Comparison of ENCODE assay signal across 20 cellular contexts in the genomic region with DNA sequence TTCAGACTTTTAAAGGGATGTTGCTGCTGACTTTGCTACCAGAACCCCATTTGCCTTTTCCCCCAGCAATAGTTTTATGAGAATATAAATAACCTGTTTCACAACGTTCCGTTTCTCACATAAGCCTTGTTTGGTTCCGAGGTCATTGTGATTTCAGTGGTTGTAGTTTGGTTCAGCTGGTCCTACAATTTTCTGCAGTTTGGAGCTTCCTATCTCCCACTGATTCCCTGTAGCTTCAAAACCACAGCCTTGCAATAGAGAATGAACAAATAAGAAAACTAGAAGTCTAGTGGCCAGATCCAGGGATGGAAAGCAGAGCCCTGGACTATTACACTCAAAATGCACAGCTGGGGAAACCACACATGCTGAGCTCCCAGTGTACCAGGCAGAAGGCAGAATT. TPM values are rescaled to one million over a fixed set of nuclear protein-coding genes. Genes with fewer than 3 reads are reported as not detected.
DNase-seq lines count a peak whose midpoint lies in the region; ATAC-seq, FAIRE-seq and TF ChIP-seq lines count a peak whose summit lies in the region.
"Had no signal": no experiment of that assay in that cellular context is flagged by ENCODE, and none has a peak within 500 bp of the region (broad histone marks: within the 10 kb centered on the region; RNA-seq: fewer than 3 reads in every experiment).

No MANE protein-coding gene starts in this region.

- ATAC-seq in HepG2: no peak
- ATAC-seq in HG02678 (IDR thresholded peaks at IDR 0.05; ENCODE audit: unreplicated experiment): no peak
- ATAC-seq in GM18907 (IDR thresholded peaks at IDR 0.05; ENCODE audit: unreplicated experiment): no peak
- ATAC-seq: Right ventricle myocardium inferior had no signal

- in situ Hi-C loops in astrocyte of the spinal cord (cut with HindIII; ENCODE audit: low sequenced_read_pairs) (no loop called here), HepG2 (cut with HindIII; ENCODE audit: extremely low pct_ligation_motif_present, low pct_unique_long_range_greater_than_20kb) (loop anchor here (5.0 kb wide), 1 partner anchor 35 kb away; no protein-coding TSS in a partner anchor), transverse colon (cut with MboI; ENCODE audit: low pct_ligation_motif_present in 1 of 4, low pct_unique_long_range_greater_than_20kb in 1 of 4, low sequenced_read_pairs in 3 of 4) (no loop called here)

- H3K27me3 ChIP-seq in HepG2 (ENCODE audit: control insufficient read depth in 1 of 2, insufficient read depth in 2 of 2, low read length in 2 of 2): no peaks in the 10 kb centered on the region
- no peaks in the 10 kb centered on the region for H3K27me3 ChIP-seq in transverse colon
- H3K27me3 ChIP-seq: ascending aorta had no signal

- no TSS peak for BruUV-seq in HepG2 (replicated peaks; lab: Mats Ljungman, UMichigan)

- TF ChIP-seq CTCF in astrocyte of the spinal cord (IDR thresholded peaks at IDR 0.05; ENCODE audit: low read depth, low read length): no peak
- no peak for TF ChIP-seq CTCF in HepG2 (CRISPR knock-in tag; IDR thresholded peaks at IDR 0.05)
- no peak for TF ChIP-seq CTCF in transverse colon (IDR thresholded peaks at IDR 0.05)

- no peaks in the 10 kb centered on the region for H3K79me2 ChIP-seq in HepG2 (ENCODE audit: insufficient read depth, low read length)

- TF ChIP-seq EP300 in HepG2 (IDR thresholded peaks at IDR 0.05; ENCODE audit: low read depth in 2 of 2, low read length in 2 of 2): 0 out of 4 replicates have a peak, but pooled peaks of 1 of the 2 experiments have one; percentile 25
- no peak for TF ChIP-seq EP300 in HepG2 (CRISPR knock-in tag; IDR thresholded peaks at IDR 0.05; ENCODE audit: borderline replicate concordance)
- no peak for TF ChIP-seq EP300 in transverse colon (IDR thresholded peaks at IDR 0.05; ENCODE audit: low read depth)

- H3K27ac ChIP-seq in HepG2 (ENCODE audit: extremely low read length, insufficient read depth, low read length) (peak overlapping the region; percentile 43), transverse colon (peak overlapping the region; percentile 77 to 82 (median 80))
- H3K27ac ChIP-seq: ascending aorta had no signal

- H3K4me3 ChIP-seq in astrocyte of the spinal cord (ENCODE audit: low read depth, low read length): no peak overlapping the region
- no peak overlapping the region for H3K4me3 ChIP-seq in HepG2 (replicated peaks in 1 of 3; ENCODE audit: insufficient read depth in 1 of 3, low read depth in 2 of 3, low read length in 3 of 3)
- H3K4me3 ChIP-seq in transverse colon: no peak overlapping the region
- H3K4me3 ChIP-seq: ascending aorta had no signal

- peak; percentile 23 for DNase-seq in LHCN-M2 (ENCODE audit: low read depth)
- peak; percentile 80 for DNase-seq in astrocyte of the spinal cord (ENCODE audit: low read depth, low spot score)
- DNase-seq in HepG2 (ENCODE audit: low spot score): peak; percentile 55
- no peak for DNase-seq in transverse colon
- no peak for DNase-seq in erythroblast (lab: John Stamatoyannopoulos, UW)
- DNase-seq: activated CD4-positive, alpha-beta T cell treated with anti-CD3 and anti-CD28 coated beads for 1 hour; CD4-positive, alpha-beta T cell; DMS53; NCI-H146; NCI-H2171 treated with DMSO at 0.1 percent for 48 hours; NCI-H69; stimulated activated CD4-positive, alpha-beta T cell treated with anti-CD3 and anti-CD28 coated beads, Interleukin-15, amount 100 ng/mL, for 24 hours had no signal

- peak overlapping the region; percentile 25 for H3K4me2 ChIP-seq in HepG2 (ENCODE audit: low read depth, low read length)

- no peak overlapping the region for H2AFZ ChIP-seq in HepG2 (ENCODE audit: low read length)

- no peak for TF ChIP-seq RAD21 in HepG2 (CRISPR knock-in tag; IDR thresholded peaks at IDR 0.05)

- 1% methylated on average over 3 of the region's 3 CpGs for WGBS in HepG2 (ENCODE audit: low lambda C conversion rate)
- 33 to 46% methylated on average over 3 of the region's 3 CpGs for WGBS in transverse colon (ENCODE audit: low coverage in 1 of 2), 2 donors

- H3K9me3 ChIP-seq in HepG2 (ENCODE audit: low read length) (no peaks in the 10 kb centered on the region), transverse colon (no peaks in the 10 kb centered on the region)
- H3K9me3 ChIP-seq: ascending aorta had no signal

- POLR2A ChIA-PET in HepG2 (lab: Yijun Ruan, JAX): interaction anchor here (3.6 kb wide), 1 partner anchor 24 kb away, joined by 46 read pairs; the partner anchor contains the start of gene SH3BGRL2

- CTCF ChIA-PET in HepG2 (lab: Yijun Ruan, JAX; ENCODE audit: low intra/inter-chr PET ratio, low total read pairs): no interaction called here

- H4K20me1 ChIP-seq in HepG2 (ENCODE audit: insufficient read depth, low read length): no peaks in the 10 kb centered on the region

- peak overlapping the region; percentile 12; the same call in 1 of the 2 replicates for H3K9ac ChIP-seq in HepG2 (ENCODE audit: insufficient read depth, low read depth, low read length)

- H3K36me3 ChIP-seq in HepG2 (replicated peaks in 1 of 2; ENCODE audit: control insufficient read depth in 1 of 2, insufficient read depth in 2 of 2, low read length in 2 of 2) (no peaks in the 10 kb centered on the region), transverse colon (no peaks in the 10 kb centered on the region)
- H3K36me3 ChIP-seq: ascending aorta had no signal

- FAIRE-seq in HepG2 (lab: Jason Lieb, UNC): peak; percentile 32
- FAIRE-seq: GM12892, H54, islet of Langerhans, TTC549 had no signal

- H3K4me1 ChIP-seq in HepG2 (ENCODE audit: insufficient read depth, low read length): peaks cover 77% of the 10 kb centered on the region
- H3K4me1 ChIP-seq in transverse colon: peaks cover 4 to 43% (median 33%) of the 10 kb centered on the region in 4 donors
- H3K4me1 ChIP-seq: ascending aorta had no signal

- intact Hi-C loops in HepG2 (cut with micrococcal nuclease; ENCODE audit: unreplicated experiment) (loop anchor here (2.0 to 5.0 kb wide), 2 partner anchors 66 to 70 kb away; partner anchors contain the start of gene LCA5), transverse colon (cut with DNase I; ENCODE audit: low total_unique reads) (no loop called here)

- TF ChIP-seq POLR2A in HepG2 (IDR thresholded peaks at IDR 0.05; ENCODE audit: insufficient read depth in 1 of 2, low read depth in 2 of 2, low read length in 2 of 2) (no peak), transverse colon (IDR thresholded peaks at IDR 0.05) (no peak), erythroblast (IDR thresholded peaks at IDR 0.05; ENCODE audit: low read length) (no peak)

TF ChIP-seq in HepG2, 621 proteins besides CTCF, POLR2A, EP300 and RAD21 (continues in another document):
- TF ChIP-seq SIN3B (IDR thresholded peaks at IDR 0.05; ENCODE audit: low read length) (no peak), THAP11 (CRISPR knock-in tag; IDR thresholded peaks at IDR 0.05) (peak; percentile 35; the same call in 1 of the 2 replicates), CHCHD3 (CRISPR knock-in tag; IDR thresholded peaks at IDR 0.05) (no peak), PAXIP1 (CRISPR knock-in tag; conservative IDR thresholded peaks at IDR 0.05) (peak; percentile 54), MIER2 (CRISPR knock-in tag; IDR thresholded peaks at IDR 0.05) (no peak)

RNA-seq across cellular contexts. Expression of gene SH3BGRL2, which starts 24.1 kb away (rescaled TPM):
- total RNA-seq in LHCN-M2 (2014; rRNA removed): 1.5 and 1.7 TPM in 2 replicates
- 0.33 TPM for polyA plus RNA-seq in LHCN-M2 (2012)
- total RNA-seq in HepG2 (2016; rRNA removed; fragmentation: Illumina TruSeq; extraction: Trizol): 28.8 and 49.2 TPM in 2 replicates
- 2.4 and 2.6 TPM in 2 replicates for total RNA-seq in HepG2 (2016; cell fraction: cytosol; rRNA removed; fragmentation: Illumina TruSeq; extraction: Trizol; ENCODE audit: low read depth)
- total RNA-seq in HepG2 (2016; cell fraction: insoluble cytoplasmic fraction; rRNA removed; fragmentation: Illumina TruSeq; extraction: Trizol): 28.8 and 50.1 TPM in 2 replicates
- total RNA-seq in HepG2 (2016; cell fraction: membrane; rRNA removed; fragmentation: Illumina TruSeq; extraction: Trizol): 18.7 and 20.1 TPM in 2 replicates
- 21.9 and 24.0 TPM in 2 replicates for total RNA-seq in HepG2 (2016; cell fraction: nucleus; rRNA removed; fragmentation: Illumina TruSeq; extraction: Trizol)
- polyA plus RNA-seq in HepG2 (2011; rRNA removed): 9.1 and 10.9 TPM in 2 replicates
- 5.4 and 9.9 TPM in 2 replicates for polyA plus RNA-seq in HepG2 (2011; cell fraction: cytosol; rRNA removed)
- polyA plus RNA-seq in HepG2 (2011; cell fraction: nucleus; rRNA removed): 3.0 and 3.8 TPM in 2 replicates
- 14.3 and 18.3 TPM in 2 replicates for polyA plus RNA-seq in HepG2 (2012)
- 2.0 and 2.3 TPM in 2 replicates for polyA plus RNA-seq in HepG2 (2016; cell fraction: cytosol; fragmentation: Illumina TruSeq; extraction: Trizol; ENCODE audit: low read depth)
- polyA plus RNA-seq in HepG2 (2016; cell fraction: insoluble cytoplasmic fraction; fragmentation: Illumina TruSeq; extraction: Trizol; ENCODE audit: low read depth): 41.2 and 44.0 TPM in 2 replicates
- 9.8 and 9.9 TPM in 2 replicates for polyA plus RNA-seq in HepG2 (2016; cell fraction: membrane; fragmentation: Illumina TruSeq; extraction: Trizol; ENCODE audit: low read depth)
- polyA plus RNA-seq in HepG2 (2016; cell fraction: nucleus; fragmentation: Illumina TruSeq; extraction: Trizol; ENCODE audit: insufficient read depth, low read depth): 22.0 and 22.3 TPM in 2 replicates
- 0.14 and 7.0 TPM in 2 replicates for polyA minus RNA-seq in HepG2 (2011; rRNA and poly(A)+ RNA removed; ENCODE audit: low replicate concordance)
- 13.6 and 16.5 TPM in 2 replicates for polyA minus RNA-seq in HepG2 (2011; cell fraction: cytosol; rRNA and poly(A)+ RNA removed)
- polyA minus RNA-seq in HepG2 (2011; cell fraction: nucleus; rRNA and poly(A)+ RNA removed): 16.2 and 18.3 TPM in 2 replicates
- 100 to 1,000 TPM in 3 of 4 donors, 10 to 100 TPM in 1; 54.7 to 177 (median 128) TPM for total RNA-seq in transverse colon

Comparison
In these comparisons a context has a peak if more than half of its experiments do, and no peak if none do; other contexts are left out.
1. DNase-seq: peak in LHCN-M2 (single experiment), astrocyte of the spinal cord (single experiment) and HepG2 (single experiment); none in transverse colon (single experiment) and erythroblast (0 of 2).